ENCODE assay signal across 22 cellular contexts in the genomic region with DNA sequence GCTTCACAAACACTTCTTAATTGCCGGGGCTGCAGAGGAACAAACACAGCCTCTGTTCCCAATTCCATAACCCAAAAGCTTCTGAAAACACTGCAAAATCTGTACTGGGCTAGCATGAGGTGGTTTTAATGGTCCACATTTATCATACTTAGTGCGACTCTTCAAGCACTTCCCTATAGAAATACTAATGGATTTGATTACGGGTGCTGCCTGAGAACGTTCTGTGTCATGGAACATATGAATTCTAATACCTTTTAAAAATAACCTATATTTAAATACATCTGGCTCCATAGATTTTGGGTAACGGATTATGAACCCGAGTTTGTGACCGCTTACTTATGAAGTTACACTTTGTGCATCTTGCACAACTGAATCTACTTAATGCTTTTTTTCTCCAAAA.
"Had no signal": no experiment of that assay in that cellular context is flagged by ENCODE, and none has a peak within 500 bp of the region (broad histone marks: within the 10 kb centered on the region; RNA-seq: fewer than 3 reads in every experiment).

No MANE protein-coding gene starts in this region.

- H3K4me3 ChIP-seq: left ventricle myocardium inferior, pancreas, thyroid gland had no signal

- H3K36me3 ChIP-seq: left ventricle myocardium inferior, pancreas, thyroid gland had no signal

- H3K27me3 Mint-ChIP-seq: activated B cell treated with CpG ODN at 0.5 μM for 24 hours; activated CD4-positive, alpha-beta T cell treated with anti-CD3 and anti-CD28 coated beads for 36 hours; activated T-cell treated with anti-CD3 and anti-CD28 coated beads, Interleukin-2, amount 50 U/mL, for 24 hours; activated T-helper 17 cell treated with anti-CD3 and anti-CD28 coated beads, Interleukin-2, amount 50 U/mL, for 72 hours; memory B cell had no signal

- H3K27ac Mint-ChIP-seq: activated B cell treated with CpG ODN at 0.5 μM for 24 hours; activated CD4-positive, alpha-beta T cell treated with anti-CD3 and anti-CD28 coated beads for 36 hours; activated T-cell treated with anti-CD3 and anti-CD28 coated beads, Interleukin-2, amount 50 U/mL, for 24 hours; activated T-helper 17 cell treated with anti-CD3 and anti-CD28 coated beads, Interleukin-2, amount 50 U/mL, for 72 hours; brain; nephron progenitor cell had no signal

- H3K27ac ChIP-seq: foreskin keratinocyte, left ventricle myocardium inferior, pancreas, thyroid gland had no signal

- H3K9me3 Mint-ChIP-seq: activated B cell treated with CpG ODN at 0.5 μM for 24 hours; activated naive CD4-positive, alpha-beta T cell treated with anti-CD3 and anti-CD28 coated beads, Interleukin-2, amount 50 U/mL, for 72 hours; activated T-cell treated with anti-CD3 and anti-CD28 coated beads, Interleukin-2, amount 50 U/mL, for 24 hours; activated T-helper 17 cell treated with anti-CD3 and anti-CD28 coated beads, Interleukin-2, amount 50 U/mL, for 72 hours; memory B cell; nephron progenitor cell had no signal

- DNase-seq: activated B cell treated with CpG ODN at 0.5 μM for 24 hours; activated CD4-positive, alpha-beta T cell treated with anti-CD3 and anti-CD28 coated beads for 36 hours; activated CD4-positive, alpha-beta T cell treated with anti-CD3 and anti-CD28 coated beads, Interleukin-2, amount 50 U/mL, for 4 hours; activated CD8-positive, alpha-beta memory T cell treated with anti-CD3 and anti-CD28 coated beads for 24 hours; activated CD8-positive, alpha-beta memory T cell treated with anti-CD3 and anti-CD28 coated beads, Interleukin-2, amount 50 U/mL, for 4 hours; activated T-cell treated with anti-CD3 and anti-CD28 coated beads, Interleukin-2, amount 50 U/mL, for 24 hours; aorta; dermis blood vessel endothelial cell; effector CD8-positive, alpha-beta T cell; foreskin keratinocyte; left ventricle myocardium inferior; nephron progenitor cell; pancreas; right cardiac atrium; stimulated activated CD4-positive, alpha-beta T cell treated with anti-CD3 and anti-CD28 coated beads, Interleukin-4, amount 100 ng/mL, for 24 hours; stimulated activated naive CD8-positive, alpha-beta T cell treated with anti-CD3 and anti-CD28 coated beads, Interleukin-15, Interleukin-2, amounts not matched to agents 100 U/mL and 50 U/mL, for 24 hours; T1000; thyroid gland had no signal

- H3K4me1 ChIP-seq: foreskin keratinocyte had no signal

- ATAC-seq: activated CD4-positive, alpha-beta T cell treated with anti-CD3 and anti-CD28 coated beads for 36 hours; activated naive CD4-positive, alpha-beta T cell treated with anti-CD3 and anti-CD28 coated beads, Interleukin-2, amount 50 U/mL, for 72 hours; activated T-helper 17 cell treated with anti-CD3 and anti-CD28 coated beads, Interleukin-2, amount 50 U/mL, for 72 hours; foreskin keratinocyte; pancreas; right cardiac atrium; stimulated activated naive CD8-positive, alpha-beta T cell treated with anti-CD3 and anti-CD28 coated beads, Interleukin-15, Interleukin-2, amounts not matched to agents 100 U/mL and 50 U/mL, for 24 hours had no signal

- H3K9me3 ChIP-seq: left ventricle myocardium inferior, pancreas, thyroid gland had no signal

- H3K27me3 ChIP-seq: foreskin keratinocyte, pancreas, thyroid gland had no signal

- H3K4me3 Mint-ChIP-seq: activated B cell treated with CpG ODN at 0.5 μM for 24 hours; activated CD4-positive, alpha-beta T cell treated with anti-CD3 and anti-CD28 coated beads for 36 hours; activated T-cell treated with anti-CD3 and anti-CD28 coated beads, Interleukin-2, amount 50 U/mL, for 24 hours; activated T-helper 17 cell treated with anti-CD3 and anti-CD28 coated beads, Interleukin-2, amount 50 U/mL, for 72 hours; brain; memory B cell; nephron progenitor cell had no signal
